10 cellular contexts compared by ENCODE assay signal in genomic region chr7:142807855-142808460, GRCh38. TPM values are rescaled to one million over a fixed set of nuclear protein-coding genes. Genes with fewer than 3 reads are reported as not detected.
DNase-seq lines count a peak whose midpoint lies in the region; ATAC-seq lines count a peak whose summit lies in the region.
"Had no signal": no experiment of that assay in that cellular context is flagged by ENCODE, and none has a peak within 500 bp of the region (broad histone marks: within the 10 kb centered on the region; RNA-seq: fewer than 3 reads in every experiment).

No MANE protein-coding gene starts in this region.

- H3K9ac ChIP-seq in skeletal muscle satellite cell (ENCODE audit: low read depth, low read length): no peak overlapping the region

- peaks cover 10% of the 10 kb centered on the region for H3K27me3 ChIP-seq in skeletal muscle satellite cell (ENCODE audit: control insufficient read depth, insufficient read depth, low read length)

- no peaks in the 10 kb centered on the region for H3K9me3 ChIP-seq in skeletal muscle satellite cell (replicated peaks; ENCODE audit: low read length)

- peak; percentile 12 for ATAC-seq in GM18861 (IDR thresholded peaks at IDR 0.05; ENCODE audit: unreplicated experiment)

- peak overlapping the region; percentile 11 for H3K4me2 ChIP-seq in skeletal muscle satellite cell (ENCODE audit: low read length)

- H3K4me1 ChIP-seq in skeletal muscle satellite cell (ENCODE audit: control insufficient read depth, insufficient read depth, low read length): peaks cover 39% of the 10 kb centered on the region

- no peaks in the 10 kb centered on the region for H3K36me3 ChIP-seq in skeletal muscle satellite cell (ENCODE audit: insufficient read depth, low read length)

- peak; percentile 11 for DNase-seq in KG1 (lab: John Stamatoyannopoulos, UW)
- DNase-seq in activated naive CD4-positive, alpha-beta T cell treated with anti-CD3 and anti-CD28 coated beads, Interleukin-2, amount 50 U/mL, for 16 hours: peak; percentile 56
- no peak for DNase-seq in globus pallidus (ENCODE audit: low spot score)
- DNase-seq in H4 (ENCODE audit: low spot score): no peak
- no peak for DNase-seq in inferior parietal cortex (ENCODE audit: extremely low spot score)
- DNase-seq in NCI-H1105 (lab: John Stamatoyannopoulos, UW): no peak

- H3K4me3 ChIP-seq in skeletal muscle satellite cell (ENCODE audit: low read length): no peak overlapping the region
- H3K4me3 ChIP-seq: lung had no signal

RNA-seq across cellular contexts. Expression of gene PRSS2, which starts 37.2 kb away (rescaled TPM):
- not detected in 2 replicates for total RNA-seq in skeletal muscle satellite cell (2012; rRNA removed)
- not detected in 2 replicates for total RNA-seq in H4 (2014; rRNA removed; shearing (Covaris generic))
- total RNA-seq: SK-MEL-5 had no signal

RNA-seq across cellular contexts. Expression of gene EPHB6, which starts 46.9 kb away (rescaled TPM):
- 0.51 and 7.4 TPM in 2 replicates for total RNA-seq in skeletal muscle satellite cell (2012; rRNA removed)
- 0.35 and 1.7 TPM in 2 replicates for total RNA-seq in H4 (2014; rRNA removed; shearing (Covaris generic))

RNA-seq across cellular contexts. Expression of gene PRSS1, which starts 58.7 kb away (rescaled TPM):
- not detected in 2 replicates for total RNA-seq in skeletal muscle satellite cell (2012; rRNA removed)
- not detected in 2 replicates for total RNA-seq in H4 (2014; rRNA removed; shearing (Covaris generic))
- total RNA-seq: SK-MEL-5 had no signal

Comparison
In these comparisons a context has a peak if more than half of its experiments do, and no peak if none do; other contexts are left out.
1. DNase-seq: peak in KG1 (single experiment) and activated naive CD4-positive, alpha-beta T cell treated with anti-CD3 and anti-CD28 coated beads, Interleukin-2, amount 50 U/mL, for 16 hours (single experiment); none in globus pallidus (single experiment), H4 (single experiment), inferior parietal cortex (single experiment) and NCI-H1105 (single experiment).